Comparison of ENCODE assay signal across 1 cellular context in genomic region chr7:767941-768729, GRCh38.
TF ChIP-seq lines count a peak whose summit lies in the region.

No MANE protein-coding gene starts in this region.

TF ChIP-seq in H1, 55 proteins besides CTCF, POLR2A, EP300 and RAD21 (continued from another document):
- TF ChIP-seq EZH2 (IDR thresholded peaks at IDR 0.05; ENCODE audit: low read depth, low read length, severe bottlenecking), result no peak
- TF ChIP-seq, protein P1, sequence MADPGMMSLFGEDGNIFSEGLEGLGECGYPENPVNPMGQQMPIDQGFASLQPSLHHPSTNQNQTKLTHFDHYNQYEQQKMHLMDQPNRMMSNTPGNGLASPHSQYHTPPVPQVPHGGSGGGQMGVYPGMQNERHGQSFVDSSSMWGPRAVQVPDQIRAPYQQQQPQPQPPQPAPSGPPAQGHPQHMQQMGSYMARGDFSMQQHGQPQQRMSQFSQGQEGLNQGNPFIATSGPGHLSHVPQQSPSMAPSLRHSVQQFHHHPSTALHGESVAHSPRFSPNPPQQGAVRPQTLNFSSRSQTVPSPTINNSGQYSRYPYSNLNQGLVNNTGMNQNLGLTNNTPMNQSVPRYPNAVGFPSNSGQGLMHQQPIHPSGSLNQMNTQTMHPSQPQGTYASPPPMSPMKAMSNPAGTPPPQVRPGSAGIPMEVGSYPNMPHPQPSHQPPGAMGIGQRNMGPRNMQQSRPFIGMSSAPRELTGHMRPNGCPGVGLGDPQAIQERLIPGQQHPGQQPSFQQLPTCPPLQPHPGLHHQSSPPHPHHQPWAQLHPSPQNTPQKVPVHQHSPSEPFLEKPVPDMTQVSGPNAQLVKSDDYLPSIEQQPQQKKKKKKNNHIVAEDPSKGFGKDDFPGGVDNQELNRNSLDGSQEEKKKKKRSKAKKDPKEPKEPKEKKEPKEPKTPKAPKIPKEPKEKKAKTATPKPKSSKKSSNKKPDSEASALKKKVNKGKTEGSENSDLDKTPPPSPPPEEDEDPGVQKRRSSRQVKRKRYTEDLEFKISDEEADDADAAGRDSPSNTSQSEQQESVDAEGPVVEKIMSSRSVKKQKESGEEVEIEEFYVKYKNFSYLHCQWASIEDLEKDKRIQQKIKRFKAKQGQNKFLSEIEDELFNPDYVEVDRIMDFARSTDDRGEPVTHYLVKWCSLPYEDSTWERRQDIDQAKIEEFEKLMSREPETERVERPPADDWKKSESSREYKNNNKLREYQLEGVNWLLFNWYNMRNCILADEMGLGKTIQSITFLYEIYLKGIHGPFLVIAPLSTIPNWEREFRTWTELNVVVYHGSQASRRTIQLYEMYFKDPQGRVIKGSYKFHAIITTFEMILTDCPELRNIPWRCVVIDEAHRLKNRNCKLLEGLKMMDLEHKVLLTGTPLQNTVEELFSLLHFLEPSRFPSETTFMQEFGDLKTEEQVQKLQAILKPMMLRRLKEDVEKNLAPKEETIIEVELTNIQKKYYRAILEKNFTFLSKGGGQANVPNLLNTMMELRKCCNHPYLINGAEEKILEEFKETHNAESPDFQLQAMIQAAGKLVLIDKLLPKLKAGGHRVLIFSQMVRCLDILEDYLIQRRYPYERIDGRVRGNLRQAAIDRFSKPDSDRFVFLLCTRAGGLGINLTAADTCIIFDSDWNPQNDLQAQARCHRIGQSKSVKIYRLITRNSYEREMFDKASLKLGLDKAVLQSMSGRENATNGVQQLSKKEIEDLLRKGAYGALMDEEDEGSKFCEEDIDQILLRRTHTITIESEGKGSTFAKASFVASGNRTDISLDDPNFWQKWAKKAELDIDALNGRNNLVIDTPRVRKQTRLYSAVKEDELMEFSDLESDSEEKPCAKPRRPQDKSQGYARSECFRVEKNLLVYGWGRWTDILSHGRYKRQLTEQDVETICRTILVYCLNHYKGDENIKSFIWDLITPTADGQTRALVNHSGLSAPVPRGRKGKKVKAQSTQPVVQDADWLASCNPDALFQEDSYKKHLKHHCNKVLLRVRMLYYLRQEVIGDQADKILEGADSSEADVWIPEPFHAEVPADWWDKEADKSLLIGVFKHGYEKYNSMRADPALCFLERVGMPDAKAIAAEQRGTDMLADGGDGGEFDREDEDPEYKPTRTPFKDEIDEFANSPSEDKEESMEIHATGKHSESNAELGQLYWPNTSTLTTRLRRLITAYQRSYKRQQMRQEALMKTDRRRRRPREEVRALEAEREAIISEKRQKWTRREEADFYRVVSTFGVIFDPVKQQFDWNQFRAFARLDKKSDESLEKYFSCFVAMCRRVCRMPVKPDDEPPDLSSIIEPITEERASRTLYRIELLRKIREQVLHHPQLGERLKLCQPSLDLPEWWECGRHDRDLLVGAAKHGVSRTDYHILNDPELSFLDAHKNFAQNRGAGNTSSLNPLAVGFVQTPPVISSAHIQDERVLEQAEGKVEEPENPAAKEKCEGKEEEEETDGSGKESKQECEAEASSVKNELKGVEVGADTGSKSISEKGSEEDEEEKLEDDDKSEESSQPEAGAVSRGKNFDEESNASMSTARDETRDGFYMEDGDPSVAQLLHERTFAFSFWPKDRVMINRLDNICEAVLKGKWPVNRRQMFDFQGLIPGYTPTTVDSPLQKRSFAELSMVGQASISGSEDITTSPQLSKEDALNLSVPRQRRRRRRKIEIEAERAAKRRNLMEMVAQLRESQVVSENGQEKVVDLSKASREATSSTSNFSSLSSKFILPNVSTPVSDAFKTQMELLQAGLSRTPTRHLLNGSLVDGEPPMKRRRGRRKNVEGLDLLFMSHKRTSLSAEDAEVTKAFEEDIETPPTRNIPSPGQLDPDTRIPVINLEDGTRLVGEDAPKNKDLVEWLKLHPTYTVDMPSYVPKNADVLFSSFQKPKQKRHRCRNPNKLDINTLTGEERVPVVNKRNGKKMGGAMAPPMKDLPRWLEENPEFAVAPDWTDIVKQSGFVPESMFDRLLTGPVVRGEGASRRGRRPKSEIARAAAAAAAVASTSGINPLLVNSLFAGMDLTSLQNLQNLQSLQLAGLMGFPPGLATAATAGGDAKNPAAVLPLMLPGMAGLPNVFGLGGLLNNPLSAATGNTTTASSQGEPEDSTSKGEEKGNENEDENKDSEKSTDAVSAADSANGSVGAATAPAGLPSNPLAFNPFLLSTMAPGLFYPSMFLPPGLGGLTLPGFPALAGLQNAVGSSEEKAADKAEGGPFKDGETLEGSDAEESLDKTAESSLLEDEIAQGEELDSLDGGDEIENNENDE (IDR thresholded peaks at IDR 0.05; ENCODE audit: insufficient replicate concordance, low read length), result no peak
- TF ChIP-seq CHD2 (IDR thresholded peaks at IDR 0.05; ENCODE audit: low read length), result no peak
- no peak for TF ChIP-seq CEBPB (IDR thresholded peaks at IDR 0.05; ENCODE audit: low read depth, low read length)
